1 cellular context compared by ENCODE assay signal in the genomic region with DNA sequence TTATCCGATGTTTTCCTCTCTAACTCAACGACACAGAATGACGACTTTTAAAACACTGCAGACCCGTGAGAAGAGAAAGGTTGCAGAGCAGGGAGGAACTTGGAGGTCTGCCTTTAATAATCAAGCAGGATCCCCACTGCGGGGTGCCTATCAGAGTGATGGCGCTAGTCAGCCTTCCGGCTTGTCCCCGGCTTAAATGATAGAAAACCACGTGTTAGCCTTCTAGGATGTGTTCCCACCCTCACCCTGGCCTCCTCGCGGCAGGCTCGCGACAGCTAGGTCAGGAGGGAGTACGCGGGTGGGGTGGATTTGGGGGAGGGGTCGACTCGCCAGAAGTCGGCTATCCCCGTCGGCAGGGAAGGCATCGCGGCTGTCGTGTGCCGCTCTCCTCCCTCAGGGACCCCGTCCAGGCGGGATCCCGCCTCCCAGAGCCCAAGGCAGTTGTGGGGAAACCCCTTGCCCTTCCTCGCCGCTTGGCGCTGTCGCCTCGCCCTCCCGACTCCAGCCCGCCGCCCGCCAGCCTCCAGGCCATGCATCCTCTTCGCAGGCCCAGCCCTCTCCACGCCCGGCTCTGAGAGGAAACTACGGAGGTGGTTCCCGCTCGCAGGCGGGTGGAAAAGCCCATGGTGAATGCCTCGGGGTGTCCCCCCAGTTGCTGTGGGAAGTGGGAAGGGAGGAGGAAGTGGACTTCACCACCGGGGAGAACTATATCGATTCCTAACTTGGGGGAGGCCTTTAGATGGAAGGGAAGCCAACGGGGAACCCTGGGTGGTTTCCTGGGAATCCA.
A peak's percentile ranks its signal among the peaks of the same experiment; 100 is the strongest.
TF ChIP-seq lines count a peak whose summit lies in the region.

No MANE protein-coding gene starts in this region.

TF ChIP-seq in WTC11, 78 proteins besides CTCF, POLR2A, EP300 and RAD21 (continued from another document):
- TF ChIP-seq, protein P1, sequence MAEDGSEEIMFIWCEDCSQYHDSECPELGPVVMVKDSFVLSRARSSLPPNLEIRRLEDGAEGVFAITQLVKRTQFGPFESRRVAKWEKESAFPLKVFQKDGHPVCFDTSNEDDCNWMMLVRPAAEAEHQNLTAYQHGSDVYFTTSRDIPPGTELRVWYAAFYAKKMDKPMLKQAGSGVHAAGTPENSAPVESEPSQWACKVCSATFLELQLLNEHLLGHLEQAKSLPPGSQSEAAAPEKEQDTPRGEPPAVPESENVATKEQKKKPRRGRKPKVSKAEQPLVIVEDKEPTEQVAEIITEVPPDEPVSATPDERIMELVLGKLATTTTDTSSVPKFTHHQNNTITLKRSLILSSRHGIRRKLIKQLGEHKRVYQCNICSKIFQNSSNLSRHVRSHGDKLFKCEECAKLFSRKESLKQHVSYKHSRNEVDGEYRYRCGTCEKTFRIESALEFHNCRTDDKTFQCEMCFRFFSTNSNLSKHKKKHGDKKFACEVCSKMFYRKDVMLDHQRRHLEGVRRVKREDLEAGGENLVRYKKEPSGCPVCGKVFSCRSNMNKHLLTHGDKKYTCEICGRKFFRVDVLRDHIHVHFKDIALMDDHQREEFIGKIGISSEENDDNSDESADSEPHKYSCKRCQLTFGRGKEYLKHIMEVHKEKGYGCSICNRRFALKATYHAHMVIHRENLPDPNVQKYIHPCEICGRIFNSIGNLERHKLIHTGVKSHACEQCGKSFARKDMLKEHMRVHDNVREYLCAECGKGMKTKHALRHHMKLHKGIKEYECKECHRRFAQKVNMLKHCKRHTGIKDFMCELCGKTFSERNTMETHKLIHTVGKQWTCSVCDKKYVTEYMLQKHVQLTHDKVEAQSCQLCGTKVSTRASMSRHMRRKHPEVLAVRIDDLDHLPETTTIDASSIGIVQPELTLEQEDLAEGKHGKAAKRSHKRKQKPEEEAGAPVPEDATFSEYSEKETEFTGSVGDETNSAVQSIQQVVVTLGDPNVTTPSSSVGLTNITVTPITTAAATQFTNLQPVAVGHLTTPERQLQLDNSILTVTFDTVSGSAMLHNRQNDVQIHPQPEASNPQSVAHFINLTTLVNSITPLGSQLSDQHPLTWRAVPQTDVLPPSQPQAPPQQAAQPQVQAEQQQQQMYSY (CRISPR knock-in tag; IDR thresholded peaks at IDR 0.05): no peak
- no peak for TF ChIP-seq CREM (CRISPR knock-in tag; IDR thresholded peaks at IDR 0.05)
- no peak for TF ChIP-seq TEAD1 (CRISPR knock-in tag; IDR thresholded peaks at IDR 0.05)
- TF ChIP-seq NFE2L1 (CRISPR knock-in tag; IDR thresholded peaks at IDR 0.05): peak; percentile 67
- no peak; the same call in 1 of the 2 replicates for TF ChIP-seq ETV6 (CRISPR knock-in tag; IDR thresholded peaks at IDR 0.05)
- no peak; the same call in 1 of the 2 replicates for TF ChIP-seq SP1 (CRISPR knock-in tag; conservative IDR thresholded peaks at IDR 0.05)
- TF ChIP-seq, protein P2, sequence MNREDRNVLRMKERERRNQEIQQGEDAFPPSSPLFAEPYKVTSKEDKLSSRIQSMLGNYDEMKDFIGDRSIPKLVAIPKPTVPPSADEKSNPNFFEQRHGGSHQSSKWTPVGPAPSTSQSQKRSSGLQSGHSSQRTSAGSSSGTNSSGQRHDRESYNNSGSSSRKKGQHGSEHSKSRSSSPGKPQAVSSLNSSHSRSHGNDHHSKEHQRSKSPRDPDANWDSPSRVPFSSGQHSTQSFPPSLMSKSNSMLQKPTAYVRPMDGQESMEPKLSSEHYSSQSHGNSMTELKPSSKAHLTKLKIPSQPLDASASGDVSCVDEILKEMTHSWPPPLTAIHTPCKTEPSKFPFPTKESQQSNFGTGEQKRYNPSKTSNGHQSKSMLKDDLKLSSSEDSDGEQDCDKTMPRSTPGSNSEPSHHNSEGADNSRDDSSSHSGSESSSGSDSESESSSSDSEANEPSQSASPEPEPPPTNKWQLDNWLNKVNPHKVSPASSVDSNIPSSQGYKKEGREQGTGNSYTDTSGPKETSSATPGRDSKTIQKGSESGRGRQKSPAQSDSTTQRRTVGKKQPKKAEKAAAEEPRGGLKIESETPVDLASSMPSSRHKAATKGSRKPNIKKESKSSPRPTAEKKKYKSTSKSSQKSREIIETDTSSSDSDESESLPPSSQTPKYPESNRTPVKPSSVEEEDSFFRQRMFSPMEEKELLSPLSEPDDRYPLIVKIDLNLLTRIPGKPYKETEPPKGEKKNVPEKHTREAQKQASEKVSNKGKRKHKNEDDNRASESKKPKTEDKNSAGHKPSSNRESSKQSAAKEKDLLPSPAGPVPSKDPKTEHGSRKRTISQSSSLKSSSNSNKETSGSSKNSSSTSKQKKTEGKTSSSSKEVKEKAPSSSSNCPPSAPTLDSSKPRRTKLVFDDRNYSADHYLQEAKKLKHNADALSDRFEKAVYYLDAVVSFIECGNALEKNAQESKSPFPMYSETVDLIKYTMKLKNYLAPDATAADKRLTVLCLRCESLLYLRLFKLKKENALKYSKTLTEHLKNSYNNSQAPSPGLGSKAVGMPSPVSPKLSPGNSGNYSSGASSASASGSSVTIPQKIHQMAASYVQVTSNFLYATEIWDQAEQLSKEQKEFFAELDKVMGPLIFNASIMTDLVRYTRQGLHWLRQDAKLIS (CRISPR knock-in tag; IDR thresholded peaks at IDR 0.05; ENCODE audit: borderline replicate concordance): no peak
- peak; percentile 86 for TF ChIP-seq FOXP1 (CRISPR knock-in tag; IDR thresholded peaks at IDR 0.05; ENCODE audit: borderline replicate concordance)
- TF ChIP-seq OVOL2 (CRISPR knock-in tag; IDR thresholded peaks at IDR 0.05; ENCODE audit: borderline replicate concordance): no peak
- TF ChIP-seq JAZF1 (CRISPR knock-in tag; IDR thresholded peaks at IDR 0.05): no peak
- TF ChIP-seq SOX15 (CRISPR knock-in tag; IDR thresholded peaks at IDR 0.05): no peak
- 0 out of 2 replicates have a peak, but pooled peaks have one; percentile 41 for TF ChIP-seq TEAD4 (CRISPR knock-in tag; IDR thresholded peaks at IDR 0.05)
- peak; percentile 65; the same call in 1 of the 2 replicates for TF ChIP-seq TCF7 (CRISPR knock-in tag; IDR thresholded peaks at IDR 0.05; ENCODE audit: low read depth)
- TF ChIP-seq, protein P3, sequence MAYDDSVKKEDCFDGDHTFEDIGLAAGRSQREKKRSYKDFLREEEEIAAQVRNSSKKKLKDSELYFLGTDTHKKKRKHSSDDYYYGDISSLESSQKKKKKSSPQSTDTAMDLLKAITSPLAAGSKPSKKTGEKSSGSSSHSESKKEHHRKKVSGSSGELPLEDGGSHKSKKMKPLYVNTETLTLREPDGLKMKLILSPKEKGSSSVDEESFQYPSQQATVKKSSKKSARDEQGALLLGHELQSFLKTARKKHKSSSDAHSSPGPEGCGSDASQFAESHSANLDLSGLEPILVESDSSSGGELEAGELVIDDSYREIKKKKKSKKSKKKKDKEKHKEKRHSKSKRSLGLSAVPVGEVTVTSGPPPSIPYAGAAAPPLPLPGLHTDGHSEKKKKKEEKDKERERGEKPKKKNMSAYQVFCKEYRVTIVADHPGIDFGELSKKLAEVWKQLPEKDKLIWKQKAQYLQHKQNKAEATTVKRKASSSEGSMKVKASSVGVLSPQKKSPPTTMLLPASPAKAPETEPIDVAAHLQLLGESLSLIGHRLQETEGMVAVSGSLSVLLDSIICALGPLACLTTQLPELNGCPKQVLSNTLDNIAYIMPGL (CRISPR knock-in tag; IDR thresholded peaks at IDR 0.05): peak; percentile 68; the same call in 1 of the 2 replicates
- TF ChIP-seq ELF4 (CRISPR knock-in tag; IDR thresholded peaks at IDR 0.05; ENCODE audit: low read depth): no peak
- no peak for TF ChIP-seq TP53 (CRISPR knock-in tag; IDR thresholded peaks at IDR 0.05)
- TF ChIP-seq, protein P4, sequence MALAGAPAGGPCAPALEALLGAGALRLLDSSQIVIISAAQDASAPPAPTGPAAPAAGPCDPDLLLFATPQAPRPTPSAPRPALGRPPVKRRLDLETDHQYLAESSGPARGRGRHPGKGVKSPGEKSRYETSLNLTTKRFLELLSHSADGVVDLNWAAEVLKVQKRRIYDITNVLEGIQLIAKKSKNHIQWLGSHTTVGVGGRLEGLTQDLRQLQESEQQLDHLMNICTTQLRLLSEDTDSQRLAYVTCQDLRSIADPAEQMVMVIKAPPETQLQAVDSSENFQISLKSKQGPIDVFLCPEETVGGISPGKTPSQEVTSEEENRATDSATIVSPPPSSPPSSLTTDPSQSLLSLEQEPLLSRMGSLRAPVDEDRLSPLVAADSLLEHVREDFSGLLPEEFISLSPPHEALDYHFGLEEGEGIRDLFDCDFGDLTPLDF (CRISPR knock-in tag; IDR thresholded peaks at IDR 0.05): no peak
- no peak for TF ChIP-seq SMAD4 (CRISPR knock-in tag; IDR thresholded peaks at IDR 0.05)
- TF ChIP-seq, protein P5, sequence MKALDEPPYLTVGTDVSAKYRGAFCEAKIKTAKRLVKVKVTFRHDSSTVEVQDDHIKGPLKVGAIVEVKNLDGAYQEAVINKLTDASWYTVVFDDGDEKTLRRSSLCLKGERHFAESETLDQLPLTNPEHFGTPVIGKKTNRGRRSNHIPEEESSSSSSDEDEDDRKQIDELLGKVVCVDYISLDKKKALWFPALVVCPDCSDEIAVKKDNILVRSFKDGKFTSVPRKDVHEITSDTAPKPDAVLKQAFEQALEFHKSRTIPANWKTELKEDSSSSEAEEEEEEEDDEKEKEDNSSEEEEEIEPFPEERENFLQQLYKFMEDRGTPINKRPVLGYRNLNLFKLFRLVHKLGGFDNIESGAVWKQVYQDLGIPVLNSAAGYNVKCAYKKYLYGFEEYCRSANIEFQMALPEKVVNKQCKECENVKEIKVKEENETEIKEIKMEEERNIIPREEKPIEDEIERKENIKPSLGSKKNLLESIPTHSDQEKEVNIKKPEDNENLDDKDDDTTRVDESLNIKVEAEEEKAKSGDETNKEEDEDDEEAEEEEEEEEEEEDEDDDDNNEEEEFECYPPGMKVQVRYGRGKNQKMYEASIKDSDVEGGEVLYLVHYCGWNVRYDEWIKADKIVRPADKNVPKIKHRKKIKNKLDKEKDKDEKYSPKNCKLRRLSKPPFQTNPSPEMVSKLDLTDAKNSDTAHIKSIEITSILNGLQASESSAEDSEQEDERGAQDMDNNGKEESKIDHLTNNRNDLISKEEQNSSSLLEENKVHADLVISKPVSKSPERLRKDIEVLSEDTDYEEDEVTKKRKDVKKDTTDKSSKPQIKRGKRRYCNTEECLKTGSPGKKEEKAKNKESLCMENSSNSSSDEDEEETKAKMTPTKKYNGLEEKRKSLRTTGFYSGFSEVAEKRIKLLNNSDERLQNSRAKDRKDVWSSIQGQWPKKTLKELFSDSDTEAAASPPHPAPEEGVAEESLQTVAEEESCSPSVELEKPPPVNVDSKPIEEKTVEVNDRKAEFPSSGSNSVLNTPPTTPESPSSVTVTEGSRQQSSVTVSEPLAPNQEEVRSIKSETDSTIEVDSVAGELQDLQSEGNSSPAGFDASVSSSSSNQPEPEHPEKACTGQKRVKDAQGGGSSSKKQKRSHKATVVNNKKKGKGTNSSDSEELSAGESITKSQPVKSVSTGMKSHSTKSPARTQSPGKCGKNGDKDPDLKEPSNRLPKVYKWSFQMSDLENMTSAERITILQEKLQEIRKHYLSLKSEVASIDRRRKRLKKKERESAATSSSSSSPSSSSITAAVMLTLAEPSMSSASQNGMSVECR (CRISPR knock-in tag; IDR thresholded peaks at IDR 0.05; ENCODE audit: borderline replicate concordance): peak; percentile 79
- no peak for TF ChIP-seq RELA (CRISPR knock-in tag; IDR thresholded peaks at IDR 0.05; ENCODE audit: borderline replicate concordance)
- TF ChIP-seq ZNF416 (CRISPR knock-in tag; IDR thresholded peaks at IDR 0.05): no peak
- no peak for TF ChIP-seq NR1H2 (CRISPR knock-in tag; IDR thresholded peaks at IDR 0.05)
- TF ChIP-seq, protein P6, sequence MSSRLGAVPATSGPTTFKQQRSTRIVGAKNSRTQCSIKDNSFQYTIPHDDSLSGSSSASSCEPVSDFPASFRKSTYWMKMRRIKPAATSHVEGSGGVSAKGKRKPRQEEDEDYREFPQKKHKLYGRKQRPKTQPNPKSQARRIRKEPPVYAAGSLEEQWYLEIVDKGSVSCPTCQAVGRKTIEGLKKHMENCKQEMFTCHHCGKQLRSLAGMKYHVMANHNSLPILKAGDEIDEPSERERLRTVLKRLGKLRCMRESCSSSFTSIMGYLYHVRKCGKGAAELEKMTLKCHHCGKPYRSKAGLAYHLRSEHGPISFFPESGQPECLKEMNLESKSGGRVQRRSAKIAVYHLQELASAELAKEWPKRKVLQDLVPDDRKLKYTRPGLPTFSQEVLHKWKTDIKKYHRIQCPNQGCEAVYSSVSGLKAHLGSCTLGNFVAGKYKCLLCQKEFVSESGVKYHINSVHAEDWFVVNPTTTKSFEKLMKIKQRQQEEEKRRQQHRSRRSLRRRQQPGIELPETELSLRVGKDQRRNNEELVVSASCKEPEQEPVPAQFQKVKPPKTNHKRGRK (CRISPR knock-in tag; IDR thresholded peaks at IDR 0.05; ENCODE audit: borderline replicate concordance): no peak
- no peak for TF ChIP-seq ZNF138 (CRISPR knock-in tag; conservative IDR thresholded peaks at IDR 0.05)
